ENCODE assay signal across 25 cellular contexts in genomic region chr1:14362331-14362730, GRCh38.
"Had no signal": no experiment of that assay in that cellular context is flagged by ENCODE, and none has a peak within 500 bp of the region (broad histone marks: within the 10 kb centered on the region; RNA-seq: fewer than 3 reads in every experiment).

No MANE protein-coding gene starts in this region.

- H3K4me1 Mint-ChIP-seq: stimulated activated effector memory CD8-positive, alpha-beta T cell treated with anti-CD3 and anti-CD28 coated beads, Interleukin-12 subunit alpha, Interleukin-12 subunit beta, amount 100 ng/mL, for 72 hours had no signal

- H3K9me3 ChIP-seq: gastrocnemius medialis, lower lobe of right lung, prostate gland, testis had no signal

- H3K36me3 ChIP-seq: gastrocnemius medialis, heart right ventricle, left lung, lower lobe of right lung, prostate gland, right atrium auricular region, tibial artery had no signal

- H3K27ac Mint-ChIP-seq: dendritic cell treated with granulocyte-macrophage colony-stimulating factor and Interleukin-4, amounts not matched to agents 40 ng/mL and 50 ng/mL, for 4 days; endodermal cell; stimulated activated effector memory CD8-positive, alpha-beta T cell treated with anti-CD3 and anti-CD28 coated beads, Interleukin-12 subunit alpha, Interleukin-12 subunit beta, amount 100 ng/mL, for 72 hours; type B pancreatic cell had no signal

- ATAC-seq: esophagus mucosa; gastrocnemius medialis; left lung; lower lobe of right lung; naive thymus-derived CD8-positive, alpha-beta T cell; sciatic nerve; stimulated activated effector memory CD8-positive, alpha-beta T cell treated with anti-CD3 and anti-CD28 coated beads, Interleukin-12 subunit alpha, Interleukin-12 subunit beta, amount 100 ng/mL, for 72 hours had no signal

- DNase-seq: central memory CD4-positive, alpha-beta T cell; effector CD8-positive, alpha-beta T cell; endodermal cell; gastrocnemius medialis; heart right ventricle; hypothalamus; kidney; left lung; lower lobe of right lung; naive thymus-derived CD8-positive, alpha-beta T cell; stimulated activated CD4-positive, alpha-beta T cell treated with anti-CD3 and anti-CD28 coated beads, Interleukin-2, amount 100 ng/mL, for 24 hours; stimulated activated CD4-positive, alpha-beta T cell treated with anti-CD3 and anti-CD28 coated beads, Interleukin-4, amount 100 ng/mL, for 24 hours; stimulated activated naive CD4-positive, alpha-beta T cell treated with Interleukin-2 at 50 U/mL for 16 hours; substantia nigra; testis; tibial artery had no signal

- H3K4me3 Mint-ChIP-seq: dendritic cell treated with granulocyte-macrophage colony-stimulating factor and Interleukin-4, amounts not matched to agents 40 ng/mL and 50 ng/mL, for 4 days; endodermal cell; naive thymus-derived CD8-positive, alpha-beta T cell; neural crest cell; stimulated activated effector memory CD8-positive, alpha-beta T cell treated with anti-CD3 and anti-CD28 coated beads, Interleukin-12 subunit alpha, Interleukin-12 subunit beta, amount 100 ng/mL, for 72 hours; type B pancreatic cell had no signal

- H3K4me3 ChIP-seq: gastrocnemius medialis, heart right ventricle, left lung, lower lobe of right lung, prostate gland, right atrium auricular region, testis, tibial artery had no signal

- H3K4me1 ChIP-seq: gastrocnemius medialis, prostate gland, testis had no signal

- H3K9me3 Mint-ChIP-seq: stimulated activated effector memory CD8-positive, alpha-beta T cell treated with anti-CD3 and anti-CD28 coated beads, Interleukin-12 subunit alpha, Interleukin-12 subunit beta, amount 100 ng/mL, for 72 hours had no signal

- H3K36me3 Mint-ChIP-seq: stimulated activated effector memory CD8-positive, alpha-beta T cell treated with anti-CD3 and anti-CD28 coated beads, Interleukin-12 subunit alpha, Interleukin-12 subunit beta, amount 100 ng/mL, for 72 hours; type B pancreatic cell had no signal

- H3K27me3 ChIP-seq: right atrium auricular region, testis had no signal

- H3K27ac ChIP-seq: epithelial cell of prostate, gastrocnemius medialis, left lung, lower lobe of right lung, prostate gland, testis, tibial artery had no signal
